8 cellular contexts compared by ENCODE assay signal in the genomic region with DNA sequence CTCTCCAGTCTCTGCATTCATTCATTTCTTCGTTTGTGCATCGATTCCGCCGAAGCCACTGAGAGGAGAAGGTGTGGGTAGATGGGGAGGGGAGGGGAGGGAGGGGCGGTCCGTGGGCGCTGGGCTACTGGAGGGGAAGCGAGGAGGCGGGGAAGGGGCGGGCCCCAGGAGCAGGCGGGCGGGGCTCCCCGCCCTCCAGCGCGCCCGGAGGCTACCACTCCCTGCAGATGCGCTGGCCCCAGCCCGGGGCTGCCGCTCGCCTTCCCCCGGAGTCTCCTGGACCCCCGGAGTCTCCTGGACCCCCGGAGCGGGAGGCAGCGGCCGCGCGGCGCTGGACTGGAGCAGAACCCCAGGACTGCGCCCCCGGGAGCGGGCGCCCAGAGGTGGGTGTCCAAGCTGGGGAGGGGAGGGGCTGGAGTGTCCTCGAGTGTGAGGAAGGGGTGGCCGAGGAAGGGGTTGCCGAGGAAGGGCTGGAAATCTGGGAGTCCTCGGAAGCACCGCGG.
DNase-seq lines count a peak whose midpoint lies in the region; ATAC-seq and TF ChIP-seq lines count a peak whose summit lies in the region.

No MANE protein-coding gene starts in this region.

- H3K27me3 Mint-ChIP-seq in nephron (ENCODE audit: low read depth) = peaks cover 43% of the 10 kb centered on the region
- H3K27me3 Mint-ChIP-seq in stimulated activated naive CD8-positive, alpha-beta T cell treated with anti-CD3 and anti-CD28 coated beads, Interleukin-15, amount 100 ng/mL, for 72 hours = peaks cover 47% of the 10 kb centered on the region

- peak overlapping the region in 2 of 3 experiments; percentile 33 to 84 for H3K27ac Mint-ChIP-seq in nephron
- peak overlapping the region in 1 of 2 donors; percentile 15 for H3K27ac Mint-ChIP-seq in stimulated activated naive CD8-positive, alpha-beta T cell treated with anti-CD3 and anti-CD28 coated beads, Interleukin-15, amount 100 ng/mL, for 72 hours

- ATAC-seq in GM19351 (IDR thresholded peaks at IDR 0.05; ENCODE audit: unreplicated experiment) = peak; percentile 67
- ATAC-seq in HG03457 (IDR thresholded peaks at IDR 0.05; ENCODE audit: unreplicated experiment) = peak; percentile 66
- ATAC-seq in stimulated activated naive CD8-positive, alpha-beta T cell treated with anti-CD3 and anti-CD28 coated beads, Interleukin-15, amount 100 ng/mL, for 72 hours = peak; percentile 87

- TF ChIP-seq CTCF in fibroblast of mammary gland (conservative IDR thresholded peaks at IDR 0.05; ENCODE audit: control insufficient read depth, insufficient read depth, low read depth, low read length) = no peak
- TF ChIP-seq CTCF in nephron (IDR thresholded peaks at IDR 0.05; ENCODE audit: unreplicated experiment in 3 of 3) = no peak

- no peaks in the 10 kb centered on the region for H3K9me3 Mint-ChIP-seq in nephron
- no peaks in the 10 kb centered on the region for H3K9me3 Mint-ChIP-seq in stimulated activated naive CD8-positive, alpha-beta T cell treated with anti-CD3 and anti-CD28 coated beads, Interleukin-15, amount 100 ng/mL, for 72 hours

- no peaks in the 10 kb centered on the region for H3K36me3 Mint-ChIP-seq in nephron (ENCODE audit: low read depth)

- H3K4me3 ChIP-seq in fibroblast of mammary gland (ENCODE audit: control insufficient read depth, low read depth, low read length) = peak overlapping the region; percentile 93

- H3K4me1 Mint-ChIP-seq in nephron = peaks cover 34% of the 10 kb centered on the region
- peaks cover 32% of the 10 kb centered on the region for H3K4me1 Mint-ChIP-seq in stimulated activated naive CD8-positive, alpha-beta T cell treated with anti-CD3 and anti-CD28 coated beads, Interleukin-15, amount 100 ng/mL, for 72 hours

- H3K4me3 Mint-ChIP-seq in nephron = peak overlapping the region; percentile 89 to 92 (median 91)
- peak overlapping the region; percentile 81 to 88 for H3K4me3 Mint-ChIP-seq in stimulated activated naive CD8-positive, alpha-beta T cell treated with anti-CD3 and anti-CD28 coated beads, Interleukin-15, amount 100 ng/mL, for 72 hours

- peak; percentile 77 for DNase-seq in CD1c-positive myeloid dendritic cell (ENCODE audit: extremely low spot score)
- peak; percentile 85 for DNase-seq in OCI-M1 (lab: John Stamatoyannopoulos, UW)
- DNase-seq in activated T-cell treated with anti-CD3 and anti-CD28 coated beads, Interleukin-2, amount 50 U/mL, for 48 hours = peak; percentile 80 to 87
- DNase-seq in fibroblast of mammary gland (ENCODE audit: low read depth) = peak; percentile 69
- DNase-seq in stimulated activated naive CD8-positive, alpha-beta T cell treated with anti-CD3 and anti-CD28 coated beads, Interleukin-15, amount 100 ng/mL, for 72 hours = peak; percentile 52 to 64

Comparison
In these comparisons a context has a peak if more than half of its experiments do, and no peak if none do; other contexts are left out.
1. Peak in every context shown above with its lines: DNase-seq, ATAC-seq and H3K4me3 ChIP-seq.